ENCODE assay signal across 1 cellular context in the genomic region with DNA sequence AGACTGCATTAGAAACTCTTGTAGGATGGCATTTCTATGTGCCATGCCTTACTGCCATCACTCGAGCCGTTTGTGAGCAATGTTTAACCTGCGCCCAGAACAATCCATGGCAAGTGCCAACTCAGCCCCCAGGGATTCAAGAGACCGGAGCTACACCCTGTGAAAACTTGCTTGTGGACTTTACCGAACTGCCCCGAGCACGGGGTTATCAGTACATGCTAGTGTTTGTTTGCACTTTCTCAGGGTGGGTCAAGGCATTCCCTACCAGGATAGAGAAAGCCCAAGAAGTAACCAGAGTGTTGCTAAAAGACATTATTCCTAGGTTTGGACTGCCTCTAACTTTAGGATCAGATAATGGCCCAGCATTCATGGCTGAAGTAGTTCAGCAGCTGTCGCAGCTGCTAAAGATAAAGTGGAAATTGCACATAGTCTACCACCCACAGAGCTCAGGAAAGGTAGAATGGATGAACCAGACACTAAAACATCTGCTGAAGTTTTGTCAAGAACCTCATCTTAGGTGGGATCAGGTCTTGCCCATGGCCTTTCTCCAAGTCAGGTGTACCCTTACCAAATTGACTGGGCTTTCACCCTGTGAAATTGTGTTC.
TF ChIP-seq lines count a peak whose summit lies in the region.

No MANE protein-coding gene starts in this region.

TF ChIP-seq in K562, 482 proteins besides CTCF, POLR2A, EP300 and RAD21:
- no peak for TF ChIP-seq CEBPG (CRISPR knock-in tag; IDR thresholded peaks at IDR 0.05)
- TF ChIP-seq CEBPG (tag; conservative IDR thresholded peaks at IDR 0.05 in 1 of 2, IDR thresholded peaks at IDR 0.05 in 1 of 2) = no peak
- peak; percentile 38; the same call in 1 of the 2 replicates for TF ChIP-seq CBFA2T3 (IDR thresholded peaks at IDR 0.05)
- TF ChIP-seq, protein P1, sequence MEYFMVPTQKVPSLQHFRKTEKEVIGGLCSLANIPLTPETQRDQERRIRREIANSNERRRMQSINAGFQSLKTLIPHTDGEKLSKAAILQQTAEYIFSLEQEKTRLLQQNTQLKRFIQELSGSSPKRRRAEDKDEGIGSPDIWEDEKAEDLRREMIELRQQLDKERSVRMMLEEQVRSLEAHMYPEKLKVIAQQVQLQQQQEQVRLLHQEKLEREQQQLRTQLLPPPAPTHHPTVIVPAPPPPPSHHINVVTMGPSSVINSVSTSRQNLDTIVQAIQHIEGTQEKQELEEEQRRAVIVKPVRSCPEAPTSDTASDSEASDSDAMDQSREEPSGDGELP (CRISPR knock-in tag; IDR thresholded peaks at IDR 0.05; ENCODE audit: borderline replicate concordance) = peak; percentile 27; the same call in 1 of the 2 replicates
TF ChIP-seq in K562: peak in this region for 2.
